Comparison of ENCODE assay signal across 30 cellular contexts in genomic region chr14:53533384-53533975, GRCh38.
A peak's percentile ranks its signal among the peaks of the same experiment; 100 is the strongest.
DNase-seq lines count a peak whose midpoint lies in the region; ATAC-seq and TF ChIP-seq lines count a peak whose summit lies in the region.
"Had no signal": no experiment of that assay in that cellular context is flagged by ENCODE, and none has a peak within 500 bp of the region (broad histone marks: within the 10 kb centered on the region; RNA-seq: fewer than 3 reads in every experiment).

No MANE protein-coding gene starts in this region.

- TF ChIP-seq POLR2A in uterus (IDR thresholded peaks at IDR 0.05) = no peak

- no peaks in the 10 kb centered on the region for H3K27me3 Mint-ChIP-seq in Caco-2 (ENCODE audit: insufficient read depth, unreplicated experiment)
- H3K27me3 Mint-ChIP-seq: activated naive CD8-positive, alpha-beta T cell treated with anti-CD3 and anti-CD28 coated beads, Interleukin-2, amount 50 U/mL, for 24 hours; activated T-cell treated with anti-CD3 and anti-CD28 coated beads, Interleukin-2, amount 50 U/mL, for 24 hours; progenitor cell of endocrine pancreas had no signal

- H3K27ac Mint-ChIP-seq in Caco-2 (ENCODE audit: unreplicated experiment) = no peak overlapping the region
- H3K27ac Mint-ChIP-seq: activated naive CD8-positive, alpha-beta T cell treated with anti-CD3 and anti-CD28 coated beads, Interleukin-2, amount 50 U/mL, for 24 hours; activated T-cell treated with anti-CD3 and anti-CD28 coated beads, Interleukin-2, amount 50 U/mL, for 24 hours; H9; progenitor cell of endocrine pancreas; T-helper 2 cell treated with Interferon-gamma antibody and Interleukin-4, amounts not matched to agents 5 μg/mL and 100 μg/mL, for 36 hours had no signal

- H3K4me3 ChIP-seq in fibroblast of pulmonary artery (replicated peaks; ENCODE audit: low read depth, low read length) = no peak overlapping the region
- H3K4me3 ChIP-seq in uterus = no peak overlapping the region
- no peak overlapping the region for H3K4me3 ChIP-seq in Caco-2 (ENCODE audit: low read depth, low read length)
- H3K4me3 ChIP-seq: body of pancreas, left lung, Peyer's patch had no signal

- CTCF ChIA-PET in Caco-2 (lab: Charles Lee) = no interaction called here

- no peak overlapping the region for H3K4me3 Mint-ChIP-seq in Caco-2 (ENCODE audit: unreplicated experiment)
- H3K4me3 Mint-ChIP-seq: activated naive CD8-positive, alpha-beta T cell treated with anti-CD3 and anti-CD28 coated beads, Interleukin-2, amount 50 U/mL, for 24 hours; activated T-cell treated with anti-CD3 and anti-CD28 coated beads, Interleukin-2, amount 50 U/mL, for 24 hours; H9; T-helper 2 cell treated with Interferon-gamma antibody and Interleukin-4, amounts not matched to agents 5 μg/mL and 100 μg/mL, for 36 hours had no signal

- no peaks in the 10 kb centered on the region for H3K36me3 Mint-ChIP-seq in Caco-2 (ENCODE audit: insufficient read depth, unreplicated experiment)

- POLR2A ChIA-PET in Caco-2 (lab: Charles Lee) = no interaction called here

- H3K27ac ChIP-seq in uterus = no peak overlapping the region
- H3K27ac ChIP-seq: body of pancreas, left lung, Peyer's patch had no signal

- TF ChIP-seq CTCF in fibroblast of pulmonary artery (IDR thresholded peaks at IDR 0.05; ENCODE audit: low read length, missing control alignments) = no peak
- TF ChIP-seq CTCF in uterus (IDR thresholded peaks at IDR 0.05) = no peak
- no peak for TF ChIP-seq CTCF in Caco-2 (IDR thresholded peaks at IDR 0.05; ENCODE audit: insufficient read depth in 1 of 2, low read depth in 1 of 2, low read length in 1 of 2, severe bottlenecking in 1 of 2, unreplicated experiment in 1 of 2)

- H3K36me3 ChIP-seq in uterus (no peaks in the 10 kb centered on the region), Caco-2 (ENCODE audit: control insufficient read depth, insufficient read depth, low read length) (no peaks in the 10 kb centered on the region)
- H3K36me3 ChIP-seq: BE2C, left lung, Peyer's patch had no signal

- DNase-seq in fibroblast of pulmonary artery (ENCODE audit: low read depth) (peak; percentile 38), uterus (no peak), Caco-2 (no peak), glomerular visceral epithelial cell (ENCODE audit: extremely low spot score) (no peak)
- DNase-seq: activated CD4-positive, alpha-beta T cell treated with anti-CD3 and anti-CD28 coated beads for 4 hours; activated gamma-delta T cell; activated naive CD8-positive, alpha-beta T cell treated with anti-CD3 and anti-CD28 coated beads, Interleukin-2, amount 50 U/mL, for 24 hours; activated T-cell treated with anti-CD3 and anti-CD28 coated beads, Interleukin-2, amount 50 U/mL, for 24 hours; BE2C; body of pancreas; cerebellar nuclear complex; DMS79; GF-D8; H9; left lung; NCI-H1694; NCI-H524; NK-92 treated with Interleukin-12 subunit alpha and Interleukin-12 subunit beta, amount 100 ng/mL, for 24 hours; Peyer's patch; SHP77 treated with DMSO at 0.1 percent for 48 hours; stimulated activated CD4-positive, alpha-beta T cell treated with anti-CD3 and anti-CD28 coated beads, Interleukin-12 subunit alpha, Interleukin-12 subunit beta, amount 100 ng/mL, for 4 hours; stimulated activated CD4-positive, alpha-beta T cell treated with anti-CD3 and anti-CD28 coated beads, Interleukin-4, amount 100 ng/mL, for 1 hour; trophoblast cell had no signal

- peaks cover 18% of the 10 kb centered on the region for H3K4me1 Mint-ChIP-seq in Caco-2 (ENCODE audit: low read depth, unreplicated experiment)
- H3K4me1 Mint-ChIP-seq: activated naive CD8-positive, alpha-beta T cell treated with anti-CD3 and anti-CD28 coated beads, Interleukin-2, amount 50 U/mL, for 24 hours had no signal

- H3K27me3 ChIP-seq in uterus (no peaks in the 10 kb centered on the region), Caco-2 (replicated peaks; ENCODE audit: control insufficient read depth, insufficient read depth, low read length) (no peaks in the 10 kb centered on the region)
- H3K27me3 ChIP-seq: BE2C, body of pancreas, left lung, Peyer's patch had no signal

- ATAC-seq in GM18519 (IDR thresholded peaks at IDR 0.05; ENCODE audit: low FRiP score, unreplicated experiment) (peak; percentile 59), GM21381 (IDR thresholded peaks at IDR 0.05; ENCODE audit: unreplicated experiment) (peak; percentile 82), HG03521 (IDR thresholded peaks at IDR 0.05; ENCODE audit: unreplicated experiment) (peak; percentile 56), HG03135 (IDR thresholded peaks at IDR 0.05; ENCODE audit: unreplicated experiment) (no peak)
- ATAC-seq: activated naive CD8-positive, alpha-beta T cell treated with anti-CD3 and anti-CD28 coated beads, Interleukin-2, amount 50 U/mL, for 24 hours; body of pancreas; left lung; sciatic nerve had no signal

- intact Hi-C loops in uterus (cut with DNase I; ENCODE audit: low total_unique reads) = no loop called here
- intact Hi-C loops in Caco-2 (cut with micrococcal nuclease; ENCODE audit: unreplicated experiment) = no loop called here

- no peaks in the 10 kb centered on the region for H3K4me1 ChIP-seq in uterus
- peaks cover 39% of the 10 kb centered on the region for H3K4me1 ChIP-seq in Caco-2
- H3K4me1 ChIP-seq: BE2C, body of pancreas had no signal

- BruUV-seq in Caco-2 (replicated peaks; lab: Mats Ljungman, UMichigan) = no TSS peak

- H3K9me3 Mint-ChIP-seq in Caco-2 (ENCODE audit: unreplicated experiment) = peaks cover 12% of the 10 kb centered on the region
- H3K9me3 Mint-ChIP-seq: activated naive CD8-positive, alpha-beta T cell treated with anti-CD3 and anti-CD28 coated beads, Interleukin-2, amount 50 U/mL, for 24 hours; activated T-cell treated with anti-CD3 and anti-CD28 coated beads, Interleukin-2, amount 50 U/mL, for 24 hours; H9; T-helper 2 cell treated with Interferon-gamma antibody and Interleukin-4, amounts not matched to agents 5 μg/mL and 100 μg/mL, for 36 hours had no signal

- H3K9me3 ChIP-seq in uterus (no peaks in the 10 kb centered on the region), Caco-2 (no peaks in the 10 kb centered on the region)
- H3K9me3 ChIP-seq: BE2C, body of pancreas, left lung, Peyer's patch had no signal
